Comparison of ENCODE assay signal across 6 cellular contexts in the genomic region with DNA sequence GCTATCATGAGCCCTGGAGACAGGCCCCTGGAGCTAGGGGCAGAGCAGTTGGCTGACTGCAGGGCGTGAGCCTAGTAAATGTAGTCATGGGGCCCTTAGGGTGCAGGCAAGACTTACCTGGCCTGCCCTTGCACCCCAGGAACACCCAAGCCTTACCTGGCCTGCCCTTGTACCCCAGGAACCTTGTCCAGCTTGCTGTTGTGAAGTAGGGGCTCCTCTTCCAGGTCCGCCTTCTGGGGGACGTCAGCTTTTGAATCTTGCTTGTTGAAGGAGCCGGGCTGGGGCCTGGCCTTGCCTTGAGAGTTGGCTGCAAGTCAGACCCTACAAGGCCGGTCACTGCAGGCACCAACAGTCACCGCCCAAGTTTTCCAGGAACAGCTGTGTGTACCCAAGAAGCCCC. TPM values are rescaled to one million over a fixed set of nuclear protein-coding genes. Genes with fewer than 3 reads are reported as not detected.
"Had no signal": no experiment of that assay in that cellular context is flagged by ENCODE, and none has a peak within 500 bp of the region (broad histone marks: within the 10 kb centered on the region; RNA-seq: fewer than 3 reads in every experiment).

No MANE protein-coding gene starts in this region.

RNA-seq across cellular contexts. Expression of a gene that starts 12.0 kb away (rescaled TPM):
- total RNA-seq: M059J, PC-3, Right ventricle myocardium superior, SJSA1 had no signal
- polyA plus RNA-seq: SK-N-SH had no signal

RNA-seq across cellular contexts. Expression of a gene that starts 57.2 kb away (rescaled TPM):
- total RNA-seq: M059J, PC-3, Peyer's patch, SJSA1 had no signal
- polyA plus RNA-seq: SK-N-SH had no signal
